In genomic region chr6:25652007-25652515, GRCh38 we compare ENCODE assay signal across 9 cellular contexts. TPM values are rescaled to one million over a fixed set of nuclear protein-coding genes. Genes with fewer than 3 reads are reported as not detected.
A peak's percentile ranks its signal among the peaks of the same experiment; 100 is the strongest.
DNase-seq lines count a peak whose midpoint lies in the region; ATAC-seq lines count a peak whose summit lies in the region.
"Had no signal": no experiment of that assay in that cellular context is flagged by ENCODE, and none has a peak within 500 bp of the region (broad histone marks: within the 10 kb centered on the region; RNA-seq: fewer than 3 reads in every experiment).

Gene SCGN (plus strand): TSS chr6:25652215. CDS start chr6:25652404, 189 bp downstream.

- H3K27me3 ChIP-seq in neuronal stem cell (ENCODE audit: control insufficient read depth in 3 of 3, insufficient read depth in 3 of 3, low read depth in 1 of 3, low read length in 3 of 3), result peaks cover 0 to 44% (median 9%) of the 10 kb centered on the region in 3 experiments

- H4K8ac ChIP-seq in neuronal stem cell (ENCODE audit: low read depth, low read length), result no peak within 1 kb of the TSS

- DNase-seq in EH (ENCODE audit: low read depth), result peak; percentile 60
- DNase-seq in NCI-H2029 (lab: John Stamatoyannopoulos, UW), result peak; percentile 62
- DNase-seq in activated T-cell treated with anti-CD3 and anti-CD28 coated beads for 24 hours (ENCODE audit: low read depth), result peak; percentile 11
- peak; percentile 52 for DNase-seq in foreskin melanocyte
- peak; percentile 81 for DNase-seq in neuronal stem cell (ENCODE audit: low spot score)
- DNase-seq in NCI-H2107 (lab: John Stamatoyannopoulos, UW), result no peak

- no peak within 1 kb of the TSS for H3K9ac ChIP-seq in neuronal stem cell (ENCODE audit: low read depth, low read length, poor library complexity)

- no peaks in the 10 kb centered on the region for H3K79me1 ChIP-seq in neuronal stem cell (ENCODE audit: low read depth, low read length)

- no peak within 1 kb of the TSS for H3K23ac ChIP-seq in neuronal stem cell (ENCODE audit: low read depth, low read length, poor library complexity)

- H2BK5ac ChIP-seq in neuronal stem cell (ENCODE audit: low read length), result no peak within 1 kb of the TSS

- no peak within 1 kb of the TSS for H4K91ac ChIP-seq in neuronal stem cell (ENCODE audit: low read depth, low read length, poor library complexity)

- H2AFZ ChIP-seq in neuronal stem cell (ENCODE audit: low read length), result peak within 1 kb of the TSS; percentile 77

- H3K4me2 ChIP-seq in neuronal stem cell (ENCODE audit: insufficient read depth, low read length, poor library complexity, severe bottlenecking), result peak within 1 kb of the TSS; percentile 85

- no peak within 1 kb of the TSS for H3K18ac ChIP-seq in neuronal stem cell (ENCODE audit: low read length)

- no peaks in the 10 kb centered on the region for H3K36me3 ChIP-seq in neuronal stem cell (replicated peaks in 1 of 2; ENCODE audit: control insufficient read depth in 2 of 2, insufficient read depth in 2 of 2, low read length in 2 of 2)

- H3K4me1 ChIP-seq in neuronal stem cell (ENCODE audit: control insufficient read depth in 2 of 2, insufficient read depth in 1 of 2, low read depth in 1 of 2, low read length in 2 of 2), result peaks cover 0 to 3% of the 10 kb centered on the region in 2 donors

- H3K27ac ChIP-seq in neuronal stem cell (replicated peaks; ENCODE audit: low read length), result no peak within 1 kb of the TSS
- H3K27ac ChIP-seq: HL-60 had no signal

- no CpG with 5 or more reads among the region's 35 CpGs for WGBS in neuronal stem cell (ENCODE audit: extremely low coverage in 2 of 2, insufficient read length in 2 of 2, insufficient replicate concordance in 1 of 2), 2 donors

- H2BK15ac ChIP-seq in neuronal stem cell (ENCODE audit: low read length), result no peak within 1 kb of the TSS

- no peak within 1 kb of the TSS for H2AK5ac ChIP-seq in neuronal stem cell (ENCODE audit: low read depth, low read length)

- no peak within 1 kb of the TSS for H3K4ac ChIP-seq in neuronal stem cell (ENCODE audit: low read length)

- ATAC-seq in GM18873 (IDR thresholded peaks at IDR 0.05; ENCODE audit: low FRiP score, unreplicated experiment), result no peak
- no peak for ATAC-seq in GM19023 (IDR thresholded peaks at IDR 0.05; ENCODE audit: unreplicated experiment)

- peak within 1 kb of the TSS; percentile 14 to 58 for H3K4me3 ChIP-seq in neuronal stem cell (ENCODE audit: low read length in 2 of 2)

- no peak within 1 kb of the TSS for H2BK12ac ChIP-seq in neuronal stem cell (ENCODE audit: low read length)

- H2BK120ac ChIP-seq in neuronal stem cell (ENCODE audit: low read depth, low read length), result no peak within 1 kb of the TSS

- no peaks in the 10 kb centered on the region for H3K9me3 ChIP-seq in neuronal stem cell (replicated peaks in 1 of 2; ENCODE audit: control insufficient read depth in 2 of 2, insufficient read depth in 1 of 2, low read depth in 1 of 2, low read length in 2 of 2)

- H3K14ac ChIP-seq in neuronal stem cell (ENCODE audit: low read length), result no peak within 1 kb of the TSS

RNA-seq across cellular contexts. Expression of gene SCGN, which starts in this region (rescaled TPM):
- 0.03 TPM for polyA plus RNA-seq in neuronal stem cell (2013, experiment 1 of 2)
- polyA plus RNA-seq in neuronal stem cell (2013, experiment 2 of 2), result not detected
